ENCODE assay signal across 6 cellular contexts in the genomic region with DNA sequence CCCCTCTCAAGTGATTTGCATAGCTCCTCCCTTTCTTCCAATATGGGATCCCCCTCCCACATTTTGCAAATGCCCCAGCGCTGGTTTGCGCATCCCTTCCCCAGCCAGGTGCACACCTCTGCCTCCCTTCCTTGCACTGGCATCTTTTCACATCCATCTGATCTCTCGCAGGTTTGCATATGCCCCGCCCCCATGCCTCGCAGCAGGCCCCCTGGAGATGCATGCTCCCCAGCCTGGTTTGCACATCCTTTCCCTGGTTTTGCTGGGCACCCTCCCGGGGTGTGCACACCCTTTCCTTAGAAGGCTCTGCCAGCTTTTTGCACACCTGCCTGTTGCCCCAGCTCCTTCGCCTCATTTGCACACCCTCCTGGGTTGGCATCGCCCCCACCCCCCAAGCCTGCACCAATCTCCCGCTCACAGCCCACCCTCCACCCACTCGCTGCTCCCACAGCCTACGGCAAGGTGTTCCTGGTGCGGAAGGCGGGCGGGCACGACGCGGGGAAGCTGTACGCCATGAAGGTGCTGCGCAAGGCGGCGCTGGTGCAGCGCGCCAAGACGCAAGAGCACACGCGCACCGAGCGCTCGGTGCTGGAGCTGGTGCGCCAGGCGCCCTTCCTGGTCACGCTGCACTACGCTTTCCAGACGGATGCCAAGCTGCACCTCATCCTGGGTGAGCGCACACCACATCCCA. TPM values are rescaled to one million over a fixed set of nuclear protein-coding genes. Genes with fewer than 3 reads are reported as not detected.
DNase-seq lines count a peak whose midpoint lies in the region; ATAC-seq and TF ChIP-seq lines count a peak whose summit lies in the region.

No MANE protein-coding gene starts in this region.

- H3K36me3 Mint-ChIP-seq in naive thymus-derived CD4-positive, alpha-beta T cell: peaks cover 0 to 28% (median 4%) of the 10 kb centered on the region in 5 donors

- in situ Hi-C loops in astrocyte of the spinal cord (cut with HindIII; ENCODE audit: low sequenced_read_pairs): no loop called here

- DNase-seq in NCI-H345 (lab: John Stamatoyannopoulos, UW) (peak; percentile 50), NCI-H345 treated with DMSO at 0.1 percent for 48 hours (lab: John Stamatoyannopoulos, UW; ENCODE audit: unreplicated experiment) (no peak), astrocyte of the spinal cord (ENCODE audit: low read depth, low spot score) (no peak), HuH-7 (ENCODE audit: low spot score) (no peak)
- peak in 6 of 9 donors; percentile 22 to 40 (median 36) for DNase-seq in naive thymus-derived CD4-positive, alpha-beta T cell

- TF ChIP-seq CTCF in astrocyte of the spinal cord (IDR thresholded peaks at IDR 0.05; ENCODE audit: low read depth, low read length): no peak

- peak overlapping the region; percentile 83 to 100 (median 91) for H3K4me3 Mint-ChIP-seq in naive thymus-derived CD4-positive, alpha-beta T cell

- intact Hi-C loops in naive thymus-derived CD4-positive, alpha-beta T cell (cut with micrococcal nuclease): loop anchor here (1.0 to 5.0 kb wide), 5 partner anchors 20 to 293 kb away; a partner anchor contains a TSS

- ATAC-seq in naive thymus-derived CD4-positive, alpha-beta T cell: peak; percentile 60
- no peak for ATAC-seq in HG03469 (IDR thresholded peaks at IDR 0.05; ENCODE audit: unreplicated experiment)

- peak overlapping the region; percentile 68 for H3K27ac ChIP-seq in naive thymus-derived CD4-positive, alpha-beta T cell (ENCODE audit: low read depth, low read length)

- H3K9me3 ChIP-seq in naive thymus-derived CD4-positive, alpha-beta T cell (ENCODE audit: control insufficient read depth in 2 of 3, low read length in 3 of 3): no peaks in the 10 kb centered on the region

- POLR2A ChIA-PET in naive thymus-derived CD4-positive, alpha-beta T cell (lab: Charles Lee): interaction anchor here (0.7 to 3.5 kb wide), 4 partner anchors 18 to 110 kb away, joined by 4 to 25 read pairs (median 4); a partner anchor contains a TSS

- H3K4me3 ChIP-seq in astrocyte of the spinal cord (ENCODE audit: low read depth, low read length): peak overlapping the region; percentile 56
- H3K4me3 ChIP-seq in naive thymus-derived CD4-positive, alpha-beta T cell (ENCODE audit: low read length): peak overlapping the region; percentile 60

- H3K4me1 ChIP-seq in naive thymus-derived CD4-positive, alpha-beta T cell (ENCODE audit: control insufficient read depth in 2 of 2, insufficient read depth in 2 of 2, low read length in 2 of 2): peaks cover 10 to 16% of the 10 kb centered on the region in 2 donors

- no peaks in the 10 kb centered on the region for H3K27me3 Mint-ChIP-seq in naive thymus-derived CD4-positive, alpha-beta T cell

- H3K4me1 Mint-ChIP-seq in naive thymus-derived CD4-positive, alpha-beta T cell: peaks cover 16 to 40% (median 28%) of the 10 kb centered on the region in 7 donors

- peaks cover 0 to 51% (median 0%) of the 10 kb centered on the region in 3 experiments for H3K36me3 ChIP-seq in naive thymus-derived CD4-positive, alpha-beta T cell (ENCODE audit: control insufficient read depth in 2 of 3, insufficient read depth in 3 of 3, low read length in 3 of 3)

- no peaks in the 10 kb centered on the region for H3K27me3 ChIP-seq in naive thymus-derived CD4-positive, alpha-beta T cell (ENCODE audit: control insufficient read depth in 2 of 2, insufficient read depth in 2 of 2, low read length in 2 of 2)

- no peaks in the 10 kb centered on the region for H3K9me3 Mint-ChIP-seq in naive thymus-derived CD4-positive, alpha-beta T cell

- peak overlapping the region; percentile 56 to 94 (median 72) for H3K27ac Mint-ChIP-seq in naive thymus-derived CD4-positive, alpha-beta T cell

- CTCF ChIA-PET in naive thymus-derived CD4-positive, alpha-beta T cell (lab: Charles Lee): interaction anchor here (0.7 to 1.3 kb wide), 2 partner anchors 293 to 295 kb away, joined by 3 read pairs; no protein-coding TSS in a partner anchor

RNA-seq across cellular contexts. Expression of a gene that starts 0.9 kb away (rescaled TPM):
- 10 to 100 TPM; 14.2 to 35.7 (median 27.9) TPM for total RNA-seq in naive thymus-derived CD4-positive, alpha-beta T cell
- polyA plus RNA-seq in naive thymus-derived CD4-positive, alpha-beta T cell: 1 to 10 TPM; 4.6 to 7.7 TPM

RNA-seq across cellular contexts. Expression of a gene that starts 19.9 kb away (rescaled TPM):
- 100 to 1,000 TPM in 3 of 5 experiments, 10 to 100 TPM in 2; 73.4 to 182 (median 116) TPM for total RNA-seq in naive thymus-derived CD4-positive, alpha-beta T cell
- 10 to 100 TPM; 12.8 to 35.1 TPM for polyA plus RNA-seq in naive thymus-derived CD4-positive, alpha-beta T cell

RNA-seq across cellular contexts. Expression of a gene that starts 41.9 kb away (rescaled TPM):
- total RNA-seq in naive thymus-derived CD4-positive, alpha-beta T cell: 10 to 100 TPM; 41.4 to 99.2 (median 55.2) TPM
- polyA plus RNA-seq in naive thymus-derived CD4-positive, alpha-beta T cell: 100 to 1,000 TPM; 184 to 195 TPM

RNA-seq across cellular contexts. Expression of a gene that starts 42.5 kb away (rescaled TPM):
- total RNA-seq in naive thymus-derived CD4-positive, alpha-beta T cell: 100 to 1,000 TPM in 4 of 5 experiments, 10 to 100 TPM in 1; 90.9 to 208 (median 152) TPM
- 100 to 1,000 TPM; 527 to 613 TPM for polyA plus RNA-seq in naive thymus-derived CD4-positive, alpha-beta T cell

RNA-seq across cellular contexts. Expression of a gene that starts 54.5 kb away (rescaled TPM):
- 10 to 100 TPM; 23.7 to 42.0 (median 27.9) TPM for total RNA-seq in naive thymus-derived CD4-positive, alpha-beta T cell
- polyA plus RNA-seq in naive thymus-derived CD4-positive, alpha-beta T cell: 10 to 100 TPM in 1 of 2 donors, 1 to 10 TPM in 1; 5.3 to 12.9 TPM

Comparison
In these comparisons a context has a peak if more than half of its experiments do, and no peak if none do; other contexts are left out.
1. DNase-seq: peak in NCI-H345 (single experiment) and naive thymus-derived CD4-positive, alpha-beta T cell (6 of 9); none in NCI-H345 treated with DMSO at 0.1 percent for 48 hours (single experiment), astrocyte of the spinal cord (single experiment) and HuH-7 (single experiment).